Comparison of ENCODE assay signal across 8 cellular contexts in genomic region chr7:5237286-5237685, GRCh38. TPM values are rescaled to one million over a fixed set of nuclear protein-coding genes. Genes with fewer than 3 reads are reported as not detected.
DNase-seq lines count a peak whose midpoint lies in the region; ATAC-seq and TF ChIP-seq lines count a peak whose summit lies in the region.

No MANE protein-coding gene starts in this region.

- H3K9ac ChIP-seq in MM.1S (ENCODE audit: low read length): no peak overlapping the region
- no peak overlapping the region for H3K9ac ChIP-seq in endodermal cell (ENCODE audit: extremely low read depth, low read length, poor library complexity, severe bottlenecking)

- TF ChIP-seq CTCF in MM.1S (IDR thresholded peaks at IDR 0.05; ENCODE audit: low read length): no peak
- no peak for TF ChIP-seq CTCF in endodermal cell (conservative IDR thresholded peaks at IDR 0.05)

- peaks cover 28% of the 10 kb centered on the region for H3K4me1 ChIP-seq in MM.1S (ENCODE audit: low read length)
- H3K4me1 ChIP-seq in endodermal cell (ENCODE audit: control insufficient read depth, insufficient read depth, low read length): no peaks in the 10 kb centered on the region

- H4K20me1 ChIP-seq in MM.1S (ENCODE audit: insufficient read depth, low read length): no peaks in the 10 kb centered on the region

- H3K27me3 ChIP-seq in MM.1S (replicated peaks; ENCODE audit: insufficient read depth, low read length) (no peaks in the 10 kb centered on the region), endodermal cell (ENCODE audit: control insufficient read depth, insufficient read depth, low read length, poor library complexity, severe bottlenecking) (peaks cover 10% of the 10 kb centered on the region)

- H3F3A ChIP-seq in MM.1S (ENCODE audit: insufficient read depth, low read length): peaks cover 17% of the 10 kb centered on the region

- H3K36me3 ChIP-seq in MM.1S (replicated peaks; ENCODE audit: insufficient read depth, low read length) (no peaks in the 10 kb centered on the region), endodermal cell (ENCODE audit: control insufficient read depth, insufficient read depth, low read length) (peaks cover 3% of the 10 kb centered on the region)

- peaks cover 25% of the 10 kb centered on the region for H3K27me3 Mint-ChIP-seq in endodermal cell (ENCODE audit: insufficient read depth)

- 92 to 93% methylated on average over 20 to 21 of the region's 21 CpGs for WGBS in endodermal cell (ENCODE audit: insufficient coverage in 1 of 2, insufficient read length in 1 of 2), 2 experiments

- H3K4me2 ChIP-seq in MM.1S (ENCODE audit: low read depth, low read length): peak overlapping the region; percentile 28; the same call in 1 of the 2 replicates

- H3K9me3 ChIP-seq in MM.1S (replicated peaks; ENCODE audit: insufficient read depth, low read length): no peaks in the 10 kb centered on the region
- no peaks in the 10 kb centered on the region for H3K9me3 ChIP-seq in endodermal cell (ENCODE audit: control insufficient read depth, low read length)

- H3K27ac Mint-ChIP-seq in endodermal cell: no peak overlapping the region

- no peak for ATAC-seq in HG02610 (IDR thresholded peaks at IDR 0.05; ENCODE audit: unreplicated experiment)
- ATAC-seq in HG02571 (IDR thresholded peaks at IDR 0.05; ENCODE audit: unreplicated experiment): no peak
- no peak for ATAC-seq in GM19397 (IDR thresholded peaks at IDR 0.05; ENCODE audit: unreplicated experiment)

- H3K27ac ChIP-seq in MM.1S (ENCODE audit: low read length) (no peak overlapping the region), endodermal cell (ENCODE audit: low read depth, low read length) (peak overlapping the region; percentile 17)

- H3K4me1 Mint-ChIP-seq in endodermal cell: peaks cover 4% of the 10 kb centered on the region

- H3K4me3 Mint-ChIP-seq in endodermal cell: no peak overlapping the region

- H3K36me3 Mint-ChIP-seq in endodermal cell (ENCODE audit: low read depth): peaks cover 9% of the 10 kb centered on the region

- H3K9me2 ChIP-seq in MM.1S (replicated peaks; ENCODE audit: insufficient read depth, low read length): no peaks in the 10 kb centered on the region

- H3K4me3 ChIP-seq in MM.1S (ENCODE audit: low read length) (no peak overlapping the region), endodermal cell (ENCODE audit: low read length) (no peak overlapping the region)

- H2AFZ ChIP-seq in MM.1S (ENCODE audit: low read length): peak overlapping the region; percentile 39; the same call in 1 of the 2 replicates

- H3K79me2 ChIP-seq in MM.1S (ENCODE audit: low read length): no peaks in the 10 kb centered on the region

- H3K9me3 Mint-ChIP-seq in endodermal cell: no peaks in the 10 kb centered on the region

- DNase-seq in MM.1S (peak; percentile 20), endodermal cell (no peak), midbrain (lab: John Stamatoyannopoulos, UW) (peak; percentile 78), ureter (ENCODE audit: low spot score) (peak; percentile 69), COLO668 (lab: John Stamatoyannopoulos, UW; ENCODE audit: unreplicated experiment) (no peak)

RNA-seq across cellular contexts. Expression of gene SLC29A4, which starts 45.5 kb away (rescaled TPM):
- 10 to 100 TPM; 15.0 to 23.8 TPM for total RNA-seq in endodermal cell
- polyA plus RNA-seq in endodermal cell (2013, experiment 1 of 2): 34.8 TPM
- polyA plus RNA-seq in endodermal cell (2013, experiment 2 of 2): 30.5 TPM
- 3.7 TPM for total RNA-seq in ureter

RNA-seq across cellular contexts. Expression of gene WIPI2, which starts 47.3 kb away (rescaled TPM):
- 100 to 1,000 TPM in 1 of 2 donors, 10 to 100 TPM in 1; 95.2 to 103 TPM for total RNA-seq in endodermal cell
- 65.5 TPM for polyA plus RNA-seq in endodermal cell (2013, experiment 1 of 2)
- polyA plus RNA-seq in endodermal cell (2013, experiment 2 of 2): 66.1 TPM
- total RNA-seq in ureter: 47.5 TPM

Comparison
In these comparisons a context has a peak if more than half of its experiments do, and no peak if none do; other contexts are left out.
1. DNase-seq: peak in MM.1S (single experiment), midbrain (single experiment) and ureter (single experiment); none in endodermal cell (single experiment) and COLO668 (single experiment).